In genomic region chr15:33553157-33553556, GRCh38 we compare ENCODE assay signal across 30 cellular contexts.
"Had no signal": no experiment of that assay in that cellular context is flagged by ENCODE, and none has a peak within 500 bp of the region (broad histone marks: within the 10 kb centered on the region; RNA-seq: fewer than 3 reads in every experiment).

No MANE protein-coding gene starts in this region.

- H3K36me3 ChIP-seq: neural progenitor cell, neutrophil, ovary, right atrium auricular region, right lobe of liver, suprapubic skin, transverse colon, upper lobe of right lung, uterus had no signal

- H3K27me3 Mint-ChIP-seq: progenitor cell of endocrine pancreas; stimulated activated naive CD8-positive, alpha-beta T cell treated with anti-CD3 and anti-CD28 coated beads, Interleukin-15, Interleukin-2, amounts not matched to agents 100 ng/mL and 50 ng/mL, for 24 hours had no signal

- H3K4me1 ChIP-seq: neural progenitor cell, parathyroid adenoma, psoas muscle, right atrium auricular region, right lobe of liver, suprapubic skin, testis, transverse colon, upper lobe of right lung, uterus had no signal

- H3K27ac ChIP-seq: neural progenitor cell, neutrophil, ovary, parathyroid adenoma, psoas muscle, right atrium auricular region, right lobe of liver, sigmoid colon, suprapubic skin, testis, tibial artery, transverse colon, upper lobe of right lung had no signal

- H3K9ac ChIP-seq: neural progenitor cell, parathyroid adenoma had no signal

- FAIRE-seq: small intestine had no signal

- H3K27me3 ChIP-seq: neural progenitor cell, neutrophil, ovary, right atrium auricular region, right lobe of liver, sigmoid colon, suprapubic skin, testis, tibial artery, transverse colon, upper lobe of right lung, uterus had no signal

- H3K4me3 ChIP-seq: neural progenitor cell, ovary, psoas muscle, right atrium auricular region, right lobe of liver, sigmoid colon, suprapubic skin, testis, tibial artery, transverse colon, upper lobe of right lung, uterus had no signal

- H3K4me2 ChIP-seq: neural progenitor cell had no signal

- H3K4me3 Mint-ChIP-seq: natural killer cell; nephron; neural progenitor cell; stimulated activated effector memory CD8-positive, alpha-beta T cell treated with anti-CD3 and anti-CD28 coated beads, Interleukin-12 subunit alpha, Interleukin-12 subunit beta, amount 100 ng/mL, for 72 hours; stimulated activated naive B cell treated with anti-CD40 and anti-IgM and Interleukin-4, amounts not matched to agents 10 μg/mL and 1 μg/mL and 100 μg/mL, for 72 hours; stimulated activated naive CD8-positive, alpha-beta T cell treated with anti-CD3 and anti-CD28 coated beads, Interleukin-15, Interleukin-2, amounts not matched to agents 100 ng/mL and 50 ng/mL, for 24 hours; type B pancreatic cell had no signal

- ATAC-seq: natural killer cell; right lobe of liver; stimulated activated effector memory CD8-positive, alpha-beta T cell treated with anti-CD3 and anti-CD28 coated beads, Interleukin-12 subunit alpha, Interleukin-12 subunit beta, amount 100 ng/mL, for 72 hours; stimulated activated naive B cell treated with anti-CD40 and anti-IgM and Interleukin-4, amounts not matched to agents 10 μg/mL and 1 μg/mL and 100 μg/mL, for 72 hours; upper lobe of right lung had no signal

- H3K4me1 Mint-ChIP-seq: naive B cell; natural killer cell; nephron; neural progenitor cell; stimulated activated effector memory CD8-positive, alpha-beta T cell treated with anti-CD3 and anti-CD28 coated beads, Interleukin-12 subunit alpha, Interleukin-12 subunit beta, amount 100 ng/mL, for 72 hours; stimulated activated naive B cell treated with anti-CD40 and anti-IgM and Interleukin-4, amounts not matched to agents 10 μg/mL and 1 μg/mL and 100 μg/mL, for 72 hours had no signal

- H3K36me3 Mint-ChIP-seq: naive B cell; natural killer cell; neural progenitor cell; stimulated activated effector memory CD8-positive, alpha-beta T cell treated with anti-CD3 and anti-CD28 coated beads, Interleukin-12 subunit alpha, Interleukin-12 subunit beta, amount 100 ng/mL, for 72 hours; stimulated activated naive B cell treated with anti-CD40 and anti-IgM and Interleukin-4, amounts not matched to agents 10 μg/mL and 1 μg/mL and 100 μg/mL, for 72 hours; type B pancreatic cell had no signal

- H3K9me3 ChIP-seq: neutrophil, ovary, psoas muscle, right atrium auricular region, right lobe of liver, sigmoid colon, suprapubic skin, testis, tibial artery, transverse colon, upper lobe of right lung, uterus had no signal

- H2AFZ ChIP-seq: neural progenitor cell, parathyroid adenoma had no signal

- H3K27ac Mint-ChIP-seq: naive B cell; natural killer cell; nephron; neural progenitor cell; progenitor cell of endocrine pancreas; stimulated activated effector memory CD8-positive, alpha-beta T cell treated with anti-CD3 and anti-CD28 coated beads, Interleukin-12 subunit alpha, Interleukin-12 subunit beta, amount 100 ng/mL, for 72 hours; stimulated activated naive B cell treated with anti-CD40 and anti-IgM and Interleukin-4, amounts not matched to agents 10 μg/mL and 1 μg/mL and 100 μg/mL, for 72 hours; stimulated activated naive CD8-positive, alpha-beta T cell treated with anti-CD3 and anti-CD28 coated beads, Interleukin-15, Interleukin-2, amounts not matched to agents 100 ng/mL and 50 ng/mL, for 24 hours; type B pancreatic cell had no signal

- DNase-seq: naive B cell; natural killer cell; nucleus accumbens; ovary; posterior cingulate gyrus; psoas muscle; right lobe of liver; sigmoid colon; small intestine; stimulated activated CD4-positive, alpha-beta T cell treated with anti-CD3 and anti-CD28 coated beads, Interleukin-15, amount 100 ng/mL, for 24 hours; stimulated activated CD4-positive, alpha-beta T cell treated with anti-CD3 and anti-CD28 coated beads, Interleukin-2, amount 100 ng/mL, for 24 hours; stimulated activated CD4-positive, alpha-beta T cell treated with anti-CD3 and anti-CD28 coated beads, Interleukin-2, amount 100 ng/mL, for 48 hours; stimulated activated CD4-positive, alpha-beta T cell treated with anti-CD3 and anti-CD28 coated beads, Interleukin-4, amount 100 ng/mL, for 24 hours; stimulated activated naive B cell treated with anti-CD40 and anti-IgM and Interleukin-4, amounts not matched to agents 10 μg/mL and 1 μg/mL and 100 μg/mL, for 72 hours; stimulated activated naive CD4-positive, alpha-beta T cell treated with Interleukin-2 at 50 U/mL for 16 hours; testis; tibial artery; transverse colon; upper lobe of right lung; uterus had no signal

- H3K9me3 Mint-ChIP-seq: nephron; neural progenitor cell; stimulated activated naive B cell treated with anti-CD40 and anti-IgM and Interleukin-4, amounts not matched to agents 10 μg/mL and 1 μg/mL and 100 μg/mL, for 72 hours; stimulated activated naive CD8-positive, alpha-beta T cell treated with anti-CD3 and anti-CD28 coated beads, Interleukin-15, Interleukin-2, amounts not matched to agents 100 ng/mL and 50 ng/mL, for 24 hours; type B pancreatic cell had no signal

- H3K79me2 ChIP-seq: parathyroid adenoma had no signal
